In the genomic region with DNA sequence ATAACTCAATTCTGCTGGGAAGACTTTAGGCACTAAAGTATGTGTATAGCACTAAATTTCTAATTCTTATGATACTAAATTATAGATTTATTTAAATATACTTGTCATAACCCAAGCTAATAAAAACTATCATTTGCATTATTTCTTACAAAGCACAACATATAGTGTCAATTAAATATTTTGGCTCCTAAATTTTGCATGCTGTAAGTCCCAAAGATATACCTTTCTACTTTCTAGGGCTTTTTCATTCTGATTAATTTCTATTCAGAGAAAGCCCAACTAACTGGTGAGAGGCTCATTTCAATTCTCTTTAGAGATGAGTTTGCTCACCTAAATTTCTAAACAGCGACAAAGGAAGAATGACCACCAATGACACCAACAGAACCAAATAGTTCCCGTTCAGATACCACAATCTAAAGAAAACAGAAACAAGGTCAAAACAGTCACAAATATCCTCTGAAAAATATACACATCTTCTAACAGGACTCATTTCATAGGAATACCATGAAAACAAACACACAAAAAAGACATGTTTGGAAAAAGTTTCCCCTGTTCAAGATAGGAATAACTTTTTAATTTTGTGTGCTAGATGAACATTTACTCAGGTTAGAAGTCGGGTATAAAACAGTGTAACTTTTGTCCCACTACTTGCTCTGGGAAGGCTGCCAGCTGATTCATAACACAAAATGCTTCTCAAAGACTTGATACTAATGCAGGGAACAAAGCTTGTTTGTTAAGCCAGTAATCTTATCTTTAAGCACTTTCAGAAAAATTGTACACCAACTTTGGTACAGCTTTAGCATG, we compare ENCODE assay signal across 10 cellular contexts. TPM values are rescaled to one million over a fixed set of nuclear protein-coding genes. Genes with fewer than 3 reads are reported as not detected.
DNase-seq lines count a peak whose midpoint lies in the region; ATAC-seq, FAIRE-seq and TF ChIP-seq lines count a peak whose summit lies in the region.
"Had no signal": no experiment of that assay in that cellular context is flagged by ENCODE, and none has a peak within 500 bp of the region (broad histone marks: within the 10 kb centered on the region; RNA-seq: fewer than 3 reads in every experiment).

No MANE protein-coding gene starts in this region.

- peaks cover 81% of the 10 kb centered on the region for H3K4me1 Mint-ChIP-seq in activated CD4-positive, alpha-beta memory T cell treated with anti-CD3 and anti-CD28 coated beads for 36 hours (ENCODE audit: low read depth)
- H3K4me1 Mint-ChIP-seq in activated CD4-positive, alpha-beta memory T cell treated with anti-CD3 and anti-CD28 coated beads, Interleukin-2, amount 10 ng/mL, durations not matched to agents 7 days and 5 days, result peaks cover 86% of the 10 kb centered on the region

- H3K36me3 Mint-ChIP-seq in activated CD4-positive, alpha-beta memory T cell treated with anti-CD3 and anti-CD28 coated beads for 36 hours, result peaks cover 85% of the 10 kb centered on the region
- peaks cover 94% of the 10 kb centered on the region for H3K36me3 Mint-ChIP-seq in activated CD4-positive, alpha-beta memory T cell treated with anti-CD3 and anti-CD28 coated beads, Interleukin-2, amount 10 ng/mL, durations not matched to agents 7 days and 5 days (ENCODE audit: low read depth)

- SMC1A ChIA-PET in GM12878 (lab: Charles Lee; ENCODE audit: uncharacterized antibody, unreplicated experiment), result interaction anchor here (0.9 to 5.3 kb wide), 17 partner anchors 8 to 309 kb away, joined by 3 to 30 read pairs (median 5); no protein-coding TSS in a partner anchor

- DNase-seq in activated CD4-positive, alpha-beta memory T cell treated with anti-CD3 and anti-CD28 coated beads for 36 hours, result no peak
- no peak for DNase-seq in activated CD4-positive, alpha-beta memory T cell treated with anti-CD3 and anti-CD28 coated beads, Interleukin-2, amount 10 ng/mL, durations not matched to agents 7 days and 5 days
- DNase-seq in GM12878 (ENCODE audit: low read depth, low spot score) (no peak), kidney glomerular epithelial cell (lab: John Stamatoyannopoulos, UW) (peak; percentile 64), tibial nerve (ENCODE audit: low spot score in 2 of 2) (peak; percentile 36 to 73), NCI-H1417 treated with DMSO at 0.1 percent for 48 hours (lab: John Stamatoyannopoulos, UW) (no peak), NCI-H526 treated with DMSO at 0.1 percent for 48 hours (lab: John Stamatoyannopoulos, UW) (no peak)

- CTCF ChIA-PET in activated CD4-positive, alpha-beta memory T cell treated with anti-CD3 and anti-CD28 coated beads for 36 hours (lab: Charles Lee), result interaction anchor here (2.4 kb wide), 1 partner anchor 240 kb away, joined by 10 read pairs; no protein-coding TSS in a partner anchor
- CTCF ChIA-PET in activated CD4-positive, alpha-beta memory T cell treated with anti-CD3 and anti-CD28 coated beads, Interleukin-2, amount 10 ng/mL, durations not matched to agents 7 days and 5 days (lab: Charles Lee), result interaction anchor here (1.3 kb wide), 1 partner anchor 296 kb away, joined by 4 read pairs; no protein-coding TSS in a partner anchor
- CTCF ChIA-PET in GM12878 (lab: Yijun Ruan, JAX), result interaction anchor here (1.1 to 2.5 kb wide), 10 partner anchors 9 to 302 kb away, joined by 3 to 8 read pairs (median 4); a partner anchor contains a TSS

- no peak for TF ChIP-seq RAD21 in GM12878 (IDR thresholded peaks at IDR 0.05; ENCODE audit: insufficient read depth, low read depth, low read length)

- peaks cover 4 to 56% of the 10 kb centered on the region in 2 experiments for H3K36me3 ChIP-seq in GM12878 (ENCODE audit: control insufficient read depth in 2 of 2, insufficient read depth in 2 of 2, low read length in 1 of 2)
- H3K36me3 ChIP-seq in tibial nerve, result peaks cover 3 to 96% (median 45%) of the 10 kb centered on the region in 3 donors

- peak overlapping the region; percentile 3; the same call in 1 of the 2 replicates for H3K4me2 ChIP-seq in GM12878 (ENCODE audit: control insufficient read depth, insufficient read depth)

- peak overlapping the region; percentile 72 for H3K27ac Mint-ChIP-seq in activated CD4-positive, alpha-beta memory T cell treated with anti-CD3 and anti-CD28 coated beads for 36 hours
- H3K27ac Mint-ChIP-seq in activated CD4-positive, alpha-beta memory T cell treated with anti-CD3 and anti-CD28 coated beads, Interleukin-2, amount 10 ng/mL, durations not matched to agents 7 days and 5 days, result no peak overlapping the region

- TF ChIP-seq CTCF in GM12878 (IDR thresholded peaks at IDR 0.05 in 2 of 3, conservative IDR thresholded peaks at IDR 0.05 in 1 of 3; ENCODE audit: control insufficient read depth in 2 of 3, extremely low read depth in 1 of 3, insufficient read depth in 1 of 3, low read depth in 3 of 3, low read length in 3 of 3) (no peak), tibial nerve (IDR thresholded peaks at IDR 0.05) (no peak)

- H4K20me1 ChIP-seq in GM12878 (ENCODE audit: control insufficient read depth, insufficient read depth), result no peaks in the 10 kb centered on the region

- H3K4me1 ChIP-seq in GM12878 (ENCODE audit: control insufficient read depth, insufficient read depth, low read length) (peaks cover 37% of the 10 kb centered on the region), tibial nerve (peaks cover 5 to 97% (median 61%) of the 10 kb centered on the region in 4 donors)

- H3K4me3 ChIP-seq in GM12878, result peak overlapping the region; percentile 34; the same call in 1 of the 2 replicates
- peak overlapping the region in 1 of 4 donors; percentile 72 for H3K4me3 ChIP-seq in tibial nerve
- H3K4me3 ChIP-seq: BLaER1 treated with 17β-estradiol and CSF1 and Interleukin-3, amounts not matched to agents 10 nM and 100 nM had no signal

- no peak overlapping the region for H3K4me3 Mint-ChIP-seq in activated CD4-positive, alpha-beta memory T cell treated with anti-CD3 and anti-CD28 coated beads for 36 hours
- H3K4me3 Mint-ChIP-seq in activated CD4-positive, alpha-beta memory T cell treated with anti-CD3 and anti-CD28 coated beads, Interleukin-2, amount 10 ng/mL, durations not matched to agents 7 days and 5 days, result no peak overlapping the region

- 0 out of 4 replicates have a peak, but pooled peaks of 1 of the 2 experiments have one; percentile 42 for TF ChIP-seq EP300 in GM12878 (IDR thresholded peaks at IDR 0.05; ENCODE audit: borderline replicate concordance in 1 of 2, control insufficient read depth in 1 of 2, low read depth in 2 of 2, low read length in 2 of 2)
- TF ChIP-seq EP300 in tibial nerve (IDR thresholded peaks at IDR 0.05), result peak in 1 of 2 donors; percentile 26

- FAIRE-seq in GM12878 (lab: Jason Lieb, UNC), result no peak
- FAIRE-seq: TTC549 had no signal

- TF ChIP-seq POLR2A in GM12878 (IDR thresholded peaks at IDR 0.05; ENCODE audit: low read depth, low read length), result no peak
- no peak for TF ChIP-seq POLR2A in tibial nerve (IDR thresholded peaks at IDR 0.05)

- intact Hi-C loops in activated CD4-positive, alpha-beta memory T cell treated with anti-CD3 and anti-CD28 coated beads for 36 hours (cut with micrococcal nuclease), result no loop called here
- intact Hi-C loops in GM12878 (cut with micrococcal nuclease; ENCODE audit: unreplicated experiment), result loop anchor here (5.0 kb wide), 3 partner anchors 213 to 373 kb away; a partner anchor contains a TSS

- BruUV-seq in GM12878 (replicated peaks; lab: Mats Ljungman, UMichigan), result no TSS peak

- no peaks in the 10 kb centered on the region for H3K9me3 ChIP-seq in GM12878 (replicated peaks; ENCODE audit: control insufficient read depth, insufficient read depth, low read length)
- no peaks in the 10 kb centered on the region for H3K9me3 ChIP-seq in tibial nerve
- H3K9me3 ChIP-seq: BLaER1 treated with 17β-estradiol and CSF1 and Interleukin-3, amounts not matched to agents 10 nM and 100 nM had no signal

- RAD21 ChIA-PET in GM12878 (lab: Charles Lee; ENCODE audit: unreplicated experiment), result interaction anchor here (0.8 to 5.2 kb wide), 11 partner anchors 8 to 377 kb away, joined by 3 to 23 read pairs (median 4); no protein-coding TSS in a partner anchor

- in situ Hi-C loops in GM12878 (cut with MboI), result loop anchor here (5.0 kb wide), 1 partner anchor 98 kb away; a partner anchor contains a TSS

- H3K27me3 Mint-ChIP-seq in activated CD4-positive, alpha-beta memory T cell treated with anti-CD3 and anti-CD28 coated beads for 36 hours, result no peaks in the 10 kb centered on the region
- no peaks in the 10 kb centered on the region for H3K27me3 Mint-ChIP-seq in activated CD4-positive, alpha-beta memory T cell treated with anti-CD3 and anti-CD28 coated beads, Interleukin-2, amount 10 ng/mL, durations not matched to agents 7 days and 5 days

- ATAC-seq in GM12878 (peak; percentile 37), GM21367 (IDR thresholded peaks at IDR 0.05; ENCODE audit: unreplicated experiment) (no peak)

- peak overlapping the region; percentile 22 for H3K27ac ChIP-seq in GM12878 (ENCODE audit: control insufficient read depth, insufficient read depth)
- peak overlapping the region in 3 of 4 donors; percentile 1 to 96 (median 83) for H3K27ac ChIP-seq in tibial nerve
- H3K27ac ChIP-seq: BLaER1 treated with 17β-estradiol and CSF1 and Interleukin-3, amounts not matched to agents 10 nM and 100 nM had no signal

- H3K79me2 ChIP-seq in GM12878 (ENCODE audit: control insufficient read depth, insufficient read depth, low read length), result peaks cover 55% of the 10 kb centered on the region

- H3K27me3 ChIP-seq in GM12878 (replicated peaks in 1 of 2; ENCODE audit: control insufficient read depth in 2 of 2, insufficient read depth in 2 of 2, low read length in 1 of 2), result no peaks in the 10 kb centered on the region
- no peaks in the 10 kb centered on the region for H3K27me3 ChIP-seq in tibial nerve
- H3K27me3 ChIP-seq: BLaER1 treated with 17β-estradiol and CSF1 and Interleukin-3, amounts not matched to agents 10 nM and 100 nM had no signal

- H2AFZ ChIP-seq in GM12878 (ENCODE audit: control insufficient read depth, low read depth, low read length), result no peak overlapping the region

- POLR2A ChIA-PET in activated CD4-positive, alpha-beta memory T cell treated with anti-CD3 and anti-CD28 coated beads for 36 hours (lab: Charles Lee), result interaction anchor here (0.7 to 1.7 kb wide), 2 partner anchors 8 to 13 kb away, joined by 3 to 11 read pairs; no protein-coding TSS in a partner anchor
- POLR2A ChIA-PET in activated CD4-positive, alpha-beta memory T cell treated with anti-CD3 and anti-CD28 coated beads, Interleukin-2, amount 10 ng/mL, durations not matched to agents 7 days and 5 days (lab: Charles Lee), result interaction anchor here (1.6 to 3.4 kb wide), 3 partner anchors 9 to 96 kb away, joined by 5 to 19 read pairs (median 6); a partner anchor contains a TSS
- POLR2A ChIA-PET in GM12878 (lab: Charles Lee), result interaction anchor here (2.2 kb wide), 1 partner anchor 23 kb away, joined by 12 read pairs; no protein-coding TSS in a partner anchor

- H3K9me3 Mint-ChIP-seq in activated CD4-positive, alpha-beta memory T cell treated with anti-CD3 and anti-CD28 coated beads for 36 hours, result no peaks in the 10 kb centered on the region
- H3K9me3 Mint-ChIP-seq in activated CD4-positive, alpha-beta memory T cell treated with anti-CD3 and anti-CD28 coated beads, Interleukin-2, amount 10 ng/mL, durations not matched to agents 7 days and 5 days, result no peaks in the 10 kb centered on the region

- 0% methylated on average over 3 of the region's 3 CpGs for WGBS in GM12878 (ENCODE audit: insufficient coverage, insufficient replicate concordance, low lambda C conversion rate, missing lambda C conversion rate)
- 20 to 24% methylated on average over 3 of the region's 3 CpGs for WGBS in tibial nerve, 2 donors

- H3K9ac ChIP-seq in GM12878 (ENCODE audit: control insufficient read depth, insufficient read depth, low read length), result no peak overlapping the region

RNA-seq across cellular contexts. Expression of a gene that starts 7.6 kb away (rescaled TPM):
- 100 to 1,000 TPM; 173 to 187 TPM for total RNA-seq in activated CD4-positive, alpha-beta memory T cell treated with anti-CD3 and anti-CD28 coated beads for 36 hours
- total RNA-seq in activated CD4-positive, alpha-beta memory T cell treated with anti-CD3 and anti-CD28 coated beads, Interleukin-2, amount 10 ng/mL, durations not matched to agents 7 days and 5 days, result 100 to 1,000 TPM; 265 to 267 TPM
- total RNA-seq in GM12878 (2013; cell fraction: nucleolus; rRNA removed), result 920 and 952 TPM in 2 replicates
- total RNA-seq in GM12878 (2014; rRNA removed), result 117 and 156 TPM in 2 replicates
- total RNA-seq in GM12878 (2014; rRNA removed; fragmentation: Illumina TruSeq; extraction: Trizol), result 109 and 111 TPM in 2 replicates
- total RNA-seq in GM12878 (2021), result 112 and 118 TPM in 2 replicates
- polyA plus RNA-seq in GM12878 (2011; ENCODE audit: low read depth), result 21.8 TPM
- polyA plus RNA-seq in GM12878 (2011; rRNA removed), result 103 and 142 TPM in 2 replicates
- polyA plus RNA-seq in GM12878 (2011; cell fraction: cytosol; rRNA removed), result 39.8 and 59.5 TPM in 2 replicates
- polyA plus RNA-seq in GM12878 (2011; cell fraction: nucleus; rRNA removed), result 187 and 191 TPM in 2 replicates
- polyA plus RNA-seq in GM12878 (2012), result 37.4 and 49.1 TPM in 2 replicates
- polyA plus RNA-seq in GM12878 (2014; fragmentation: Illumina TruSeq; extraction: Trizol), result 84.2 and 115 TPM in 2 replicates
- 10 to 100 TPM; 36.2 to 47.3 TPM for polyA plus RNA-seq in GM12878 (2014; fragmentation: Nextera tagmentation; extraction: Ambion mirVana)
- 48.4 and 61.8 TPM in 2 replicates for polyA plus RNA-seq in GM12878 (2014; rRNA removed)
- polyA plus RNA-seq in GM12878 (2016; fragmentation: Nextera tagmentation; extraction: Ambion mirVana), result 10 to 100 TPM; 69.2 to 75.3 TPM
- 84.7 and 105 TPM in 2 replicates for polyA minus RNA-seq in GM12878 (2011; rRNA and poly(A)+ RNA removed)
- 40.1 and 47.0 TPM in 2 replicates for polyA minus RNA-seq in GM12878 (2011; cell fraction: cytosol; rRNA and poly(A)+ RNA removed)
- 239 and 256 TPM in 2 replicates for polyA minus RNA-seq in GM12878 (2011; cell fraction: nucleus; rRNA and poly(A)+ RNA removed)
- total RNA-seq in tibial nerve, result 100 to 1,000 TPM; 368 to 440 (median 381) TPM

Comparison
In these comparisons a context has a peak if more than half of its experiments do, and no peak if none do; other contexts are left out.
1. DNase-seq: peak in kidney glomerular epithelial cell (single experiment) and tibial nerve (2 of 2); none in activated CD4-positive, alpha-beta memory T cell treated with anti-CD3 and anti-CD28 coated beads for 36 hours (single experiment), activated CD4-positive, alpha-beta memory T cell treated with anti-CD3 and anti-CD28 coated beads, Interleukin-2, amount 10 ng/mL, durations not matched to agents 7 days and 5 days (single experiment), GM12878 (single experiment), NCI-H1417 treated with DMSO at 0.1 percent for 48 hours (single experiment) and NCI-H526 treated with DMSO at 0.1 percent for 48 hours (single experiment).